16 cellular contexts compared by ENCODE assay signal in genomic region chr10:110163192-110163773, GRCh38. TPM values are rescaled to one million over a fixed set of nuclear protein-coding genes. Genes with fewer than 3 reads are reported as not detected.
DNase-seq lines count a peak whose midpoint lies in the region; ATAC-seq and TF ChIP-seq lines count a peak whose summit lies in the region.
"Had no signal": no experiment of that assay in that cellular context is flagged by ENCODE, and none has a peak within 500 bp of the region (broad histone marks: within the 10 kb centered on the region; RNA-seq: fewer than 3 reads in every experiment).

No MANE protein-coding gene starts in this region.

- H2BK120ac ChIP-seq in H9 (ENCODE audit: low read depth, low read length, poor library complexity, severe bottlenecking) (no peak overlapping the region), neuronal stem cell (ENCODE audit: low read depth, low read length) (no peak overlapping the region)

- no peak overlapping the region for H3K56ac ChIP-seq in H9 (ENCODE audit: insufficient read length, low read depth, low read length)

- no peak overlapping the region for H3K4me3 ChIP-seq in NT2/D1 (ENCODE audit: insufficient read length, low read depth)
- no peak overlapping the region for H3K4me3 ChIP-seq in neuronal stem cell (ENCODE audit: low read length in 2 of 2)
- H3K4me3 ChIP-seq: coronary artery, tibial artery had no signal

- no peak overlapping the region for H3K27ac ChIP-seq in H9 (ENCODE audit: insufficient read length, low read depth, low read length)
- no peak overlapping the region for H3K27ac ChIP-seq in neuronal stem cell (replicated peaks; ENCODE audit: low read length)
- H3K27ac ChIP-seq: brain microvascular endothelial cell, coronary artery, tibial artery had no signal

- H3K79me1 ChIP-seq in H9 (ENCODE audit: insufficient read depth, low read depth, low read length, poor library complexity, severe bottlenecking) = no peaks in the 10 kb centered on the region
- H3K79me1 ChIP-seq in neuronal stem cell (ENCODE audit: low read depth, low read length) = no peaks in the 10 kb centered on the region

- H3K9ac ChIP-seq in H9 (ENCODE audit: extremely low read depth, insufficient read length, low read length) = no peak overlapping the region
- H3K9ac ChIP-seq in NT2/D1 (ENCODE audit: insufficient read length, low read depth) = no peak overlapping the region
- H3K9ac ChIP-seq in neuronal stem cell (ENCODE audit: low read depth, low read length, poor library complexity) = no peak overlapping the region

- TF ChIP-seq CTCF in H9 (conservative IDR thresholded peaks at IDR 0.05) = no peak

- H3K4me1 Mint-ChIP-seq in H9 = peaks cover 29 to 36% of the 10 kb centered on the region in 2 experiments

- H3K36me3 Mint-ChIP-seq in H9 (ENCODE audit: insufficient read depth in 1 of 3, low read depth in 3 of 3) = no peaks in the 10 kb centered on the region; a peak in 2 of 7 replicates

- H2BK12ac ChIP-seq in H9 (ENCODE audit: insufficient read length, low read depth, low read length) = no peak overlapping the region
- no peak overlapping the region for H2BK12ac ChIP-seq in neuronal stem cell (ENCODE audit: low read length)

- H2AFZ ChIP-seq in H9 (ENCODE audit: low read length) = no peak overlapping the region
- H2AFZ ChIP-seq in neuronal stem cell (ENCODE audit: low read length) = no peak overlapping the region

- no peak overlapping the region for H3K27ac Mint-ChIP-seq in H9
- H3K27ac Mint-ChIP-seq: naive thymus-derived CD8-positive, alpha-beta T cell had no signal

- H3K27me3 ChIP-seq in H9 (ENCODE audit: insufficient read depth, low read length) (peaks cover 43% of the 10 kb centered on the region), NT2/D1 (ENCODE audit: insufficient read depth, insufficient read length) (peaks cover 64% of the 10 kb centered on the region), neuronal stem cell (ENCODE audit: control insufficient read depth in 3 of 3, insufficient read depth in 3 of 3, low read depth in 1 of 3, low read length in 3 of 3) (peaks cover 0 to 50% (median 12%) of the 10 kb centered on the region in 3 experiments)

- DNase-seq in H9 (peak; percentile 24), NCI-H2081 treated with DMSO at 0.1 percent for 48 hours (lab: John Stamatoyannopoulos, UW) (peak; percentile 19), NT2/D1 (ENCODE audit: low read depth, low spot score) (peak; percentile 60), neuronal stem cell (ENCODE audit: low spot score) (no peak), left lobe of liver (ENCODE audit: low spot score) (no peak)
- DNase-seq: brain microvascular endothelial cell; hippocampal formation; kidney; mesenchymal stem cell; naive thymus-derived CD8-positive, alpha-beta T cell; stimulated activated CD4-positive, alpha-beta T cell treated with anti-CD3 and anti-CD28 coated beads, Interleukin-1b, Interleukin-23, amount 100 ng/mL, for 48 hours; stimulated activated naive CD4-positive, alpha-beta T cell treated with Interleukin-2 at 50 U/mL for 16 hours; tibial artery had no signal

- no peak overlapping the region for H3K14ac ChIP-seq in H9 (ENCODE audit: insufficient read depth, low read length)
- no peak overlapping the region for H3K14ac ChIP-seq in neuronal stem cell (ENCODE audit: low read length)

- H2AK5ac ChIP-seq in H9 (ENCODE audit: insufficient read length, low read length) = no peak overlapping the region
- peak overlapping the region; percentile 73 for H2AK5ac ChIP-seq in neuronal stem cell (ENCODE audit: low read depth, low read length)

- WGBS in H9 (ENCODE audit: extremely low coverage, insufficient read length, low lambda C conversion rate) = no CpG with 5 or more reads among the region's 5 CpGs
- no CpG with 5 or more reads among the region's 5 CpGs for WGBS in neuronal stem cell (ENCODE audit: extremely low coverage in 2 of 2, insufficient read length in 2 of 2, insufficient replicate concordance in 1 of 2), 2 donors

- no peaks in the 10 kb centered on the region for H3K23me2 ChIP-seq in H9 (ENCODE audit: insufficient read length, low read depth, low read length, poor library complexity, severe bottlenecking)

- ATAC-seq in HG02588 (IDR thresholded peaks at IDR 0.05; ENCODE audit: unreplicated experiment) (no peak), GM21381 (IDR thresholded peaks at IDR 0.05; ENCODE audit: unreplicated experiment) (no peak), left lobe of liver (no peak)
- ATAC-seq: naive thymus-derived CD8-positive, alpha-beta T cell had no signal

- H4K91ac ChIP-seq in H9 (ENCODE audit: insufficient read length, low read depth, low read length) (no peak overlapping the region), neuronal stem cell (ENCODE audit: low read depth, low read length, poor library complexity) (no peak overlapping the region)

- H3K23ac ChIP-seq in H9 (ENCODE audit: insufficient read length, low read depth, low read length) (no peak overlapping the region), neuronal stem cell (ENCODE audit: low read depth, low read length, poor library complexity) (peak overlapping the region; percentile 8)

- H3K4me2 ChIP-seq in H9 (ENCODE audit: insufficient read depth, insufficient read length, low read length) = no peak overlapping the region
- no peak overlapping the region for H3K4me2 ChIP-seq in neuronal stem cell (ENCODE audit: insufficient read depth, low read length, poor library complexity, severe bottlenecking)

- H3K9me3 ChIP-seq in H9 (ENCODE audit: control insufficient read depth, low read depth, low read length) (no peaks in the 10 kb centered on the region), NT2/D1 (ENCODE audit: insufficient read depth, low read length) (no peaks in the 10 kb centered on the region), neuronal stem cell (replicated peaks in 1 of 2; ENCODE audit: control insufficient read depth in 2 of 2, insufficient read depth in 1 of 2, low read depth in 1 of 2, low read length in 2 of 2) (no peaks in the 10 kb centered on the region)
- H3K9me3 ChIP-seq: tibial artery had no signal

- H3K27me3 Mint-ChIP-seq in H9 (ENCODE audit: low read depth) = peaks cover 99% of the 10 kb centered on the region

- no peaks in the 10 kb centered on the region for H3K36me3 ChIP-seq in NT2/D1 (ENCODE audit: insufficient read depth, insufficient read length, low read length)
- H3K36me3 ChIP-seq in neuronal stem cell (replicated peaks in 1 of 2; ENCODE audit: control insufficient read depth in 2 of 2, insufficient read depth in 2 of 2, low read length in 2 of 2) = no peaks in the 10 kb centered on the region
- H3K36me3 ChIP-seq: brain microvascular endothelial cell, tibial artery had no signal

- H4K20me1 ChIP-seq in H9 (ENCODE audit: control insufficient read depth, insufficient read depth, insufficient read length) = peaks cover 2% of the 10 kb centered on the region

- no peak overlapping the region for H2BK15ac ChIP-seq in H9 (ENCODE audit: low read depth, low read length)
- H2BK15ac ChIP-seq in neuronal stem cell (ENCODE audit: low read length) = peak overlapping the region; percentile 1

- H3K79me2 ChIP-seq in H9 (ENCODE audit: insufficient read depth, low read length) = no peaks in the 10 kb centered on the region

- H3K4ac ChIP-seq in H9 (ENCODE audit: low read depth, low read length) = no peak overlapping the region
- no peak overlapping the region for H3K4ac ChIP-seq in neuronal stem cell (ENCODE audit: low read length)

- no peak overlapping the region for H3K4me3 Mint-ChIP-seq in H9
- H3K4me3 Mint-ChIP-seq: naive thymus-derived CD8-positive, alpha-beta T cell had no signal

- no peak overlapping the region for H4K8ac ChIP-seq in H9 (replicated peaks; ENCODE audit: insufficient read length, low read depth, low read length)
- no peak overlapping the region for H4K8ac ChIP-seq in neuronal stem cell (ENCODE audit: low read depth, low read length)

- no peak overlapping the region for H2BK5ac ChIP-seq in H9 (ENCODE audit: insufficient read length, low read length)
- H2BK5ac ChIP-seq in neuronal stem cell (ENCODE audit: low read length) = no peak overlapping the region

- H2BK20ac ChIP-seq in H9 (ENCODE audit: low read depth, low read length, poor library complexity, severe bottlenecking) = no peak overlapping the region

- H3K4me1 ChIP-seq in H9 (ENCODE audit: insufficient read depth, low read length) (peaks cover 2% of the 10 kb centered on the region; the same call in 1 of the 2 replicates), NT2/D1 (ENCODE audit: insufficient read depth, insufficient read length) (peaks cover 8% of the 10 kb centered on the region), neuronal stem cell (ENCODE audit: control insufficient read depth in 2 of 2, insufficient read depth in 1 of 2, low read depth in 1 of 2, low read length in 2 of 2) (peaks cover 0 to 6% of the 10 kb centered on the region in 2 donors)

- H3K18ac ChIP-seq in H9 (ENCODE audit: insufficient read length, low read depth, low read length) (no peak overlapping the region), neuronal stem cell (ENCODE audit: low read length) (no peak overlapping the region)

- H3K9me3 Mint-ChIP-seq in H9 = peaks cover 0 to 5% of the 10 kb centered on the region in 2 experiments; a peak in 3 of 5 replicates
- H3K9me3 Mint-ChIP-seq: naive thymus-derived CD8-positive, alpha-beta T cell had no signal

- H4K5ac ChIP-seq in H9 (ENCODE audit: insufficient read length, low read depth, low read length) = no peak overlapping the region

- H3T11ph ChIP-seq in H9 (ENCODE audit: low read length) = no peak overlapping the region

RNA-seq across cellular contexts. Expression of gene MXI1, which starts 44.1 kb away (rescaled TPM):
- total RNA-seq in H9 (2021) (5.6 TPM in 2 replicates), left lobe of liver (26.3 TPM)
- polyA plus RNA-seq in neuronal stem cell (2013, experiment 1 of 2) = 17.4 TPM
- polyA plus RNA-seq in neuronal stem cell (2013, experiment 2 of 2) = 18.5 TPM

Comparison
In these comparisons a context has a peak if more than half of its experiments do, and no peak if none do; other contexts are left out.
1. DNase-seq: peak in H9 (single experiment), NCI-H2081 treated with DMSO at 0.1 percent for 48 hours (single experiment) and NT2/D1 (single experiment); none in neuronal stem cell (single experiment) and left lobe of liver (single experiment).